ENCODE assay signal across 20 cellular contexts in the genomic region with DNA sequence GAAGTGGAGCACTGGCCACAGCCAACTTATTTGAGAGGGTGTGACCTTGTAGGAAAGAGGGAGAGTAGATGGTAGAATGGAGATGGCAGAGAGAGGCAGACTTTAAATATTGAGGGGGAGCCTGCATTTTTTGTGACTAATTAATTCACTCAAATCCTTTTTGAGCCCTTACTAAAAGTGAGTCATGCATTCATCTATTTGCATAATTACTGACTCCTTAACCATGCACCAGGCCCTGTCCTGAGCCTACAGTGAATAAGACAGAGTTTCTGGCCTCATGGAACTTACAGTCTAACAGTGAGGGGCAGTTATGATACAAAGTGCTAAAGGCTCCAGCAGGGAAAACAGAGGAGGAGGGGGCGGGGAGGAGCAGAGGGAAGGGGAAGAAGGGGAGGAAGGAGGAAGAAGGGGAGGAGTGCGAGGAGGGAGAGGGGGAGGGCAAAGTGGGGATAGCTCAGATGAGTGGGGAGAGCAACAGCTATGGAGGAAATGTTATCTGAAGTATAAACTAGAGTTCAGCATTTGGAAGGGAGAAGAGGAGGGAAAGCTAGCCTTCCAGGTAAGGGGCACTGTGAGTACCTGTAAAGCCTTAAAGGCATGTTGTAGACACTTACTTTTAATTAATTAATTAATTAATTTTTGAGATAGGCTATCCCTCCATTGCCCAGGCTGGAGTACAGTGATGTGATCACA. TPM values are rescaled to one million over a fixed set of nuclear protein-coding genes. Genes with fewer than 3 reads are reported as not detected.
A peak's percentile ranks its signal among the peaks of the same experiment; 100 is the strongest.
DNase-seq lines count a peak whose midpoint lies in the region; ATAC-seq, FAIRE-seq and TF ChIP-seq lines count a peak whose summit lies in the region.
"Had no signal": no experiment of that assay in that cellular context is flagged by ENCODE, and none has a peak within 500 bp of the region (broad histone marks: within the 10 kb centered on the region; RNA-seq: fewer than 3 reads in every experiment).

No MANE protein-coding gene starts in this region.

- no peak for DNase-seq in right atrium auricular region (ENCODE audit: low spot score)
- no peak for DNase-seq in Right ventricle myocardium superior
- no peak for DNase-seq in K562 (ENCODE audit: extremely low read depth in 1 of 4, low spot score in 3 of 4)
- DNase-seq in renal cortical epithelial cell (ENCODE audit: low read depth), result peak; percentile 48
- DNase-seq in coronary artery (ENCODE audit: low spot score), result no peak
- DNase-seq in islet precursor cell, result no peak
- DNase-seq in immature natural killer cell, result no peak
- DNase-seq: activated CD8-positive, alpha-beta memory T cell treated with anti-CD3 and anti-CD28 coated beads, Interleukin-2, amount 10 ng/mL, durations not matched to agents 7 days and 5 days; activated gamma-delta T cell treated with Interleukin-2 at 50 U/mL for 16 hours; body of pancreas; COR-L47; glutamatergic neuron; MM.1S; natural killer cell; NCI-H1930; SHP77 had no signal

- intact Hi-C loops in Right ventricle myocardium superior (cut with DNase I), result no loop called here
- intact Hi-C loops in K562 (cut with micrococcal nuclease), result no loop called here

- peak overlapping the region; percentile 89 to 94 for H3K27ac ChIP-seq in right atrium auricular region
- H3K27ac ChIP-seq in K562 (ENCODE audit: extremely low read depth, low read depth, low read length), result no peak overlapping the region
- peak overlapping the region in 1 of 2 donors; percentile 74 for H3K27ac ChIP-seq in coronary artery
- H3K27ac ChIP-seq: body of pancreas had no signal

- peaks cover 6 to 27% (median 8%) of the 10 kb centered on the region in 3 donors for H3K27me3 Mint-ChIP-seq in immature natural killer cell (ENCODE audit: low read depth in 3 of 3)

- TF ChIP-seq EP300 in K562 (IDR thresholded peaks at IDR 0.05; ENCODE audit: low read length), result no peak

- TF ChIP-seq RAD21 in K562 (CRISPR knock-in tag; conservative IDR thresholded peaks at IDR 0.05 in 1 of 2, IDR thresholded peaks at IDR 0.05 in 1 of 2), result no peak

- POLR2A ChIA-PET in K562 (lab: Yijun Ruan, JAX), result interaction anchor here (0.6 to 1.6 kb wide), 4 partner anchors 8 to 41 kb away, joined by 3 to 6 read pairs (median 4); no protein-coding TSS in a partner anchor

- WGBS in K562 (ENCODE audit: insufficient coverage, low coverage, missing lambda C conversion rate), result no CpG with 5 or more reads among the region's 2 CpGs

- no peaks in the 10 kb centered on the region for H4K20me1 ChIP-seq in K562 (replicated peaks; ENCODE audit: control insufficient read depth, insufficient read depth, low read length)

- peaks cover 0 to 1% (median 0%) of the 10 kb centered on the region in 6 donors for H3K9me3 Mint-ChIP-seq in immature natural killer cell
- H3K9me3 Mint-ChIP-seq: natural killer cell had no signal

- H3K9me3 ChIP-seq in right atrium auricular region (no peaks in the 10 kb centered on the region), K562 (replicated peaks; ENCODE audit: control insufficient read depth, insufficient read depth, low read depth, low read length) (no peaks in the 10 kb centered on the region)
- H3K9me3 ChIP-seq: body of pancreas, prostate gland had no signal

- in situ Hi-C loops in K562 (cut with MboI), result no loop called here

- H3K9me1 ChIP-seq in K562 (ENCODE audit: control insufficient read depth, insufficient read depth, low read length), result no peaks in the 10 kb centered on the region

- CTCF ChIA-PET in K562 (lab: Yijun Ruan, JAX; ENCODE audit: low intra/inter-chr PET ratio), result no interaction called here

- no peaks in the 10 kb centered on the region for H3K36me3 Mint-ChIP-seq in immature natural killer cell
- H3K36me3 Mint-ChIP-seq: activated CD8-positive, alpha-beta memory T cell treated with anti-CD3 and anti-CD28 coated beads, Interleukin-2, amount 10 ng/mL, durations not matched to agents 7 days and 5 days; natural killer cell had no signal

- H3K4me1 Mint-ChIP-seq in immature natural killer cell, result no peaks in the 10 kb centered on the region

- BruUV-seq in K562 (replicated peaks; lab: Mats Ljungman, UMichigan), result no TSS peak

- H3K27ac Mint-ChIP-seq in immature natural killer cell, result no peak overlapping the region
- H3K27ac Mint-ChIP-seq: activated CD8-positive, alpha-beta memory T cell treated with anti-CD3 and anti-CD28 coated beads, Interleukin-2, amount 10 ng/mL, durations not matched to agents 7 days and 5 days; natural killer cell had no signal

- FAIRE-seq in K562 (lab: Jason Lieb, UNC), result no peak
- FAIRE-seq: GM12878 had no signal

- peaks cover 0 to 30% of the 10 kb centered on the region in 2 donors for H3K4me1 ChIP-seq in right atrium auricular region
- peaks cover 0 to 10% of the 10 kb centered on the region in 2 experiments; a peak in 3 of 5 replicates for H3K4me1 ChIP-seq in K562 (replicated peaks in 1 of 2; ENCODE audit: control insufficient read depth in 2 of 2, insufficient read depth in 2 of 2, low read length in 2 of 2)
- H3K4me1 ChIP-seq: prostate gland had no signal

- no peak overlapping the region for H3K4me3 Mint-ChIP-seq in immature natural killer cell
- H3K4me3 Mint-ChIP-seq: activated CD8-positive, alpha-beta memory T cell treated with anti-CD3 and anti-CD28 coated beads, Interleukin-2, amount 10 ng/mL, durations not matched to agents 7 days and 5 days; natural killer cell had no signal

- no peak overlapping the region for H3K9ac ChIP-seq in K562 (ENCODE audit: insufficient read depth in 1 of 2, low read depth in 2 of 2, low read length in 2 of 2)

- TF ChIP-seq POLR2A in K562 (conservative IDR thresholded peaks at IDR 0.05), result no peak

- H3K4me3 ChIP-seq in right atrium auricular region, result no peak overlapping the region
- no peak overlapping the region for H3K4me3 ChIP-seq in K562
- H3K4me3 ChIP-seq in coronary artery, result no peak overlapping the region
- H3K4me3 ChIP-seq: body of pancreas, GM12878, prostate gland had no signal

- no peak overlapping the region for H3K4me2 ChIP-seq in K562 (ENCODE audit: insufficient read depth, low read length)

- H3K79me2 ChIP-seq in K562 (ENCODE audit: control insufficient read depth, insufficient read depth, low read length), result no peaks in the 10 kb centered on the region

- no peaks in the 10 kb centered on the region for H3K27me3 ChIP-seq in right atrium auricular region
- 0 out of 5 replicates have a peak, but pooled peaks cover 0 to 6% of the 10 kb centered on the region in 2 experiments for H3K27me3 ChIP-seq in K562 (ENCODE audit: control insufficient read depth in 2 of 2, insufficient read depth in 2 of 2, low read length in 2 of 2)

- no peaks in the 10 kb centered on the region for H3K36me3 ChIP-seq in right atrium auricular region
- H3K36me3 ChIP-seq in K562 (ENCODE audit: control insufficient read depth, insufficient read depth, low read length), result no peaks in the 10 kb centered on the region
- H3K36me3 ChIP-seq: prostate gland had no signal

- TF ChIP-seq CTCF in right atrium auricular region (IDR thresholded peaks at IDR 0.05) (no peak), K562 (IDR thresholded peaks at IDR 0.05 in 2 of 3, conservative IDR thresholded peaks at IDR 0.05 in 1 of 3; ENCODE audit: insufficient read depth in 2 of 3, low read depth in 1 of 3, low read length in 3 of 3) (no peak), coronary artery (IDR thresholded peaks at IDR 0.05) (no peak)

- ATAC-seq in Right ventricle myocardium superior (ENCODE audit: poor library complexity), result no peak
- no peak for ATAC-seq in K562
- ATAC-seq in HG03196 (IDR thresholded peaks at IDR 0.05; ENCODE audit: unreplicated experiment), result no peak
- ATAC-seq: activated CD8-positive, alpha-beta memory T cell treated with anti-CD3 and anti-CD28 coated beads, Interleukin-2, amount 10 ng/mL, durations not matched to agents 7 days and 5 days; GM12878; natural killer cell had no signal

- no peak overlapping the region for H2AFZ ChIP-seq in K562 (ENCODE audit: low read depth, low read length)

RNA-seq across cellular contexts. Expression of a gene that starts 7.5 kb away (rescaled TPM):
- 100 to 1,000 TPM in 1 of 2 donors, 10 to 100 TPM in 1; 67.6 to 105 TPM for total RNA-seq in right atrium auricular region
- 99.5 TPM for total RNA-seq in Right ventricle myocardium superior
- 89.2 and 157 TPM in 2 replicates for total RNA-seq in K562 (2011; cell fraction: chromatin; rRNA removed; ENCODE audit: low replicate concordance)
- 72.6 and 88.1 TPM in 2 replicates for total RNA-seq in K562 (2011; cell fraction: nucleolus; rRNA removed)
- total RNA-seq in K562 (2011; cell fraction: nucleoplasm; rRNA removed), result 93.3 and 110 TPM in 2 replicates
- 42.0 and 60.5 TPM in 2 replicates for total RNA-seq in K562 (2014; rRNA removed)
- total RNA-seq in K562 (2014; rRNA removed; fragmentation: Illumina TruSeq; extraction: Trizol), result 46.6 and 47.7 TPM in 2 replicates
- 39.8 and 40.2 TPM in 2 replicates for total RNA-seq in K562 (2015; rRNA removed; fragmentation: Illumina TruSeq; extraction: Trizol)
- total RNA-seq in K562 (2021), result 93.7 and 108 TPM in 2 replicates
- 87.2 and 94.7 TPM in 2 replicates for polyA plus RNA-seq in K562 (2011; rRNA removed)
- 115 and 117 TPM in 2 replicates for polyA plus RNA-seq in K562 (2011; cell fraction: cytosol; rRNA removed)
- polyA plus RNA-seq in K562 (2011; cell fraction: nucleus; rRNA removed), result 128 and 133 TPM in 2 replicates
- polyA plus RNA-seq in K562 (2012), result 83.4 and 116 TPM in 2 replicates
- 86.4 and 89.3 TPM in 2 replicates for polyA plus RNA-seq in K562 (2014; fragmentation: Illumina TruSeq; extraction: Trizol)
- 10 to 100 TPM; 20.4 to 24.1 TPM for polyA plus RNA-seq in K562 (2014; fragmentation: Nextera tagmentation; extraction: Ambion mirVana)
- 62.5 and 64.5 TPM in 2 replicates for polyA plus RNA-seq in K562 (2014; rRNA removed)
- polyA minus RNA-seq in K562 (2011; rRNA and poly(A)+ RNA removed), result 102 and 145 TPM in 2 replicates
- polyA minus RNA-seq in K562 (2011; cell fraction: cytosol; rRNA and poly(A)+ RNA removed), result 85.8 and 88.5 TPM in 2 replicates
- 40.9 and 69.2 TPM in 2 replicates for polyA minus RNA-seq in K562 (2011; cell fraction: nucleus; rRNA and poly(A)+ RNA removed)
- 16.3 and 81.9 TPM in 2 replicates for total RNA-seq in renal cortical epithelial cell
- 10 to 100 TPM; 30.6 to 51.8 (median 36.5) TPM for polyA plus RNA-seq in immature natural killer cell

RNA-seq across cellular contexts. Expression of a gene that starts 35.5 kb away (rescaled TPM):
- 1 to 10 TPM; 1.3 to 2.6 TPM for total RNA-seq in right atrium auricular region
- 2.1 TPM for total RNA-seq in Right ventricle myocardium superior
- 1.2 and 1.3 TPM in 2 replicates for total RNA-seq in K562 (2011; cell fraction: chromatin; rRNA removed; ENCODE audit: low replicate concordance)
- 0.39 and 0.83 TPM in 2 replicates for total RNA-seq in K562 (2011; cell fraction: nucleolus; rRNA removed)
- 1.1 and 1.5 TPM in 2 replicates for total RNA-seq in K562 (2011; cell fraction: nucleoplasm; rRNA removed)
- total RNA-seq in K562 (2014; rRNA removed), result 0.05 and 0.24 TPM in 2 replicates
- total RNA-seq in K562 (2014; rRNA removed; fragmentation: Illumina TruSeq; extraction: Trizol), result 0.16 and 0.22 TPM in 2 replicates
- total RNA-seq in K562 (2015; rRNA removed; fragmentation: Illumina TruSeq; extraction: Trizol), result 0.25 and 0.34 TPM in 2 replicates
- total RNA-seq in K562 (2021), result 0.27 and 0.33 TPM in 2 replicates
- polyA plus RNA-seq in K562 (2011; rRNA removed), result 0.17 and 0.24 TPM in 2 replicates
- polyA plus RNA-seq in K562 (2011; cell fraction: cytosol; rRNA removed), result 0.10 and 0.18 TPM in 2 replicates
- polyA plus RNA-seq in K562 (2011; cell fraction: nucleus; rRNA removed), result 0.55 and 0.97 TPM in 2 replicates
- polyA plus RNA-seq in K562 (2012), result 0.73 and 2.2 TPM in 2 replicates
- polyA plus RNA-seq in K562 (2014; fragmentation: Illumina TruSeq; extraction: Trizol), result 0.39 TPM in 2 replicates
- polyA plus RNA-seq in K562 (2014; fragmentation: Nextera tagmentation; extraction: Ambion mirVana), result under 1 TPM; 0.24 to 0.36 TPM
- polyA plus RNA-seq in K562 (2014; rRNA removed), result 1.5 TPM in 1 of 2 replicates, not detected in the other
- 0.18 and 0.27 TPM in 2 replicates for polyA minus RNA-seq in K562 (2011; rRNA and poly(A)+ RNA removed)
- not detected in 2 replicates for polyA minus RNA-seq in K562 (2011; cell fraction: cytosol; rRNA and poly(A)+ RNA removed)
- 0.27 and 0.89 TPM in 2 replicates for polyA minus RNA-seq in K562 (2011; cell fraction: nucleus; rRNA and poly(A)+ RNA removed)
- total RNA-seq in renal cortical epithelial cell, result 1.9 and 2.8 TPM in 2 replicates
- polyA plus RNA-seq in immature natural killer cell, result under 1 TPM in 2 of 3 donors, not detected in 1; 0.40 to 0.95 TPM
- total RNA-seq: epithelial cell of proximal tubule had no signal
